In genomic region chr15:66701422-66702034, GRCh38 we compare ENCODE assay signal across 8 cellular contexts. TPM values are rescaled to one million over a fixed set of nuclear protein-coding genes. Genes with fewer than 3 reads are reported as not detected.
DNase-seq lines count a peak whose midpoint lies in the region; ATAC-seq, FAIRE-seq and TF ChIP-seq lines count a peak whose summit lies in the region.

No MANE protein-coding gene starts in this region.

- no peaks in the 10 kb centered on the region for H3K9me3 ChIP-seq in osteoblast (ENCODE audit: low read depth, low read length)

- H3K79me2 ChIP-seq in osteoblast (ENCODE audit: insufficient read depth, low read length) = peaks cover 42% of the 10 kb centered on the region

- peak overlapping the region; percentile 87 for H3K4me3 Mint-ChIP-seq in activated T-helper 2 cell treated with anti-CD3 and anti-CD28 coated beads, Interferon-gamma antibody, Interleukin-2, Interleukin-4, amounts not matched to agents 10 μg/mL and 5 μg/mL and 100 μg/mL, durations not matched to agents 14 hours and 24 hours and 36 hours (ENCODE audit: low read depth)

- FAIRE-seq in H54 (lab: Jason Lieb, UNC) = no peak

- H2AFZ ChIP-seq in osteoblast (ENCODE audit: low read length) = peak overlapping the region; percentile 85

- intact Hi-C loops in activated T-helper 2 cell treated with anti-CD3 and anti-CD28 coated beads, Interferon-gamma antibody, Interleukin-2, Interleukin-4, amounts not matched to agents 10 μg/mL and 5 μg/mL and 100 μg/mL, durations not matched to agents 14 hours and 24 hours and 36 hours (cut with micrococcal nuclease) = loop anchor here (5.0 kb wide), 2 partner anchors 64 to 1141 kb away; partner anchors contain the start of gene RNU6-1

- H3K27ac Mint-ChIP-seq in activated T-helper 2 cell treated with anti-CD3 and anti-CD28 coated beads, Interferon-gamma antibody, Interleukin-2, Interleukin-4, amounts not matched to agents 10 μg/mL and 5 μg/mL and 100 μg/mL, durations not matched to agents 14 hours and 24 hours and 36 hours = peak overlapping the region; percentile 72

- H3K27me3 ChIP-seq in GM06990 (replicated peaks; ENCODE audit: control insufficient read depth, insufficient read depth, low read length) = peaks cover 8% of the 10 kb centered on the region
- H3K27me3 ChIP-seq in foreskin keratinocyte = peaks cover 45% of the 10 kb centered on the region
- H3K27me3 ChIP-seq in osteoblast (ENCODE audit: insufficient read depth, low read length) = no peaks in the 10 kb centered on the region

- H3K4me1 Mint-ChIP-seq in activated T-helper 2 cell treated with anti-CD3 and anti-CD28 coated beads, Interferon-gamma antibody, Interleukin-2, Interleukin-4, amounts not matched to agents 10 μg/mL and 5 μg/mL and 100 μg/mL, durations not matched to agents 14 hours and 24 hours and 36 hours (ENCODE audit: low read depth) = peaks cover 10% of the 10 kb centered on the region

- peaks cover 22% of the 10 kb centered on the region for H3K27me3 Mint-ChIP-seq in activated T-helper 2 cell treated with anti-CD3 and anti-CD28 coated beads, Interferon-gamma antibody, Interleukin-2, Interleukin-4, amounts not matched to agents 10 μg/mL and 5 μg/mL and 100 μg/mL, durations not matched to agents 14 hours and 24 hours and 36 hours (ENCODE audit: low read depth)

- H3K4me1 ChIP-seq in foreskin keratinocyte = peaks cover 3% of the 10 kb centered on the region
- H3K4me1 ChIP-seq in osteoblast (ENCODE audit: insufficient read depth, low read length) = peaks cover 40% of the 10 kb centered on the region

- no peaks in the 10 kb centered on the region for H3K9me3 Mint-ChIP-seq in activated T-helper 2 cell treated with anti-CD3 and anti-CD28 coated beads, Interferon-gamma antibody, Interleukin-2, Interleukin-4, amounts not matched to agents 10 μg/mL and 5 μg/mL and 100 μg/mL, durations not matched to agents 14 hours and 24 hours and 36 hours

- peak overlapping the region; percentile 97 for H3K4me2 ChIP-seq in osteoblast (ENCODE audit: insufficient read depth, low read length)

- ATAC-seq in foreskin keratinocyte = peak; percentile 45
- ATAC-seq in HG03521 (IDR thresholded peaks at IDR 0.05; ENCODE audit: unreplicated experiment) = no peak

- H3K27ac ChIP-seq in foreskin keratinocyte = no peak overlapping the region
- H3K27ac ChIP-seq in osteoblast (ENCODE audit: low read depth, low read length) = peak overlapping the region; percentile 68

- DNase-seq in GM06990 (ENCODE audit: extremely low read depth, insufficient read length) = peak; percentile 66
- peak; percentile 53 for DNase-seq in H54 (ENCODE audit: insufficient read length, low spot score)
- DNase-seq in NB4 (ENCODE audit: low read depth) = no peak
- no peak for DNase-seq in activated T-helper 2 cell treated with anti-CD3 and anti-CD28 coated beads, Interferon-gamma antibody, Interleukin-2, Interleukin-4, amounts not matched to agents 10 μg/mL and 5 μg/mL and 100 μg/mL, durations not matched to agents 14 hours and 24 hours and 36 hours (ENCODE audit: low spot score)
- DNase-seq in foreskin keratinocyte = peak; percentile 57 to 76
- no peak for DNase-seq in osteoblast (ENCODE audit: insufficient read length, low spot score, missing footprints)
- no peak for DNase-seq in effector CD4-positive, alpha-beta T cell

- TF ChIP-seq CTCF in GM06990 (IDR thresholded peaks at IDR 0.05; ENCODE audit: insufficient read depth, low read length, poor library complexity, severe bottlenecking) (no peak), NB4 (IDR thresholded peaks at IDR 0.05; ENCODE audit: low read depth, low read length) (no peak), foreskin keratinocyte (conservative IDR thresholded peaks at IDR 0.05) (no peak), osteoblast (IDR thresholded peaks at IDR 0.05; ENCODE audit: extremely low read depth, low read depth, low read length) (no peak)

- TF ChIP-seq POLR2A in H54 (IDR thresholded peaks at IDR 0.05; ENCODE audit: low read depth, low read length) = peak; percentile 28; the same call in 1 of the 2 replicates
- TF ChIP-seq POLR2A in NB4 (IDR thresholded peaks at IDR 0.05; ENCODE audit: extremely low read depth, insufficient read length) = no peak

- no peaks in the 10 kb centered on the region for H3K36me3 ChIP-seq in GM06990 (ENCODE audit: control insufficient read depth, insufficient read depth, low read length)
- no peaks in the 10 kb centered on the region for H3K36me3 ChIP-seq in osteoblast (ENCODE audit: insufficient read depth, low read length)

- peak overlapping the region; percentile 71 for H3K4me3 ChIP-seq in GM06990 (replicated peaks; ENCODE audit: low read depth, low read length)
- H3K4me3 ChIP-seq in NB4 (ENCODE audit: low read depth, low read length) = peak overlapping the region; percentile 58
- H3K4me3 ChIP-seq in osteoblast (ENCODE audit: insufficient read depth, low read length) = peak overlapping the region; percentile 91

- H4K20me1 ChIP-seq in osteoblast (ENCODE audit: insufficient read depth, low read length) = peaks cover 33% of the 10 kb centered on the region

- H3K36me3 Mint-ChIP-seq in activated T-helper 2 cell treated with anti-CD3 and anti-CD28 coated beads, Interferon-gamma antibody, Interleukin-2, Interleukin-4, amounts not matched to agents 10 μg/mL and 5 μg/mL and 100 μg/mL, durations not matched to agents 14 hours and 24 hours and 36 hours (ENCODE audit: low read depth) = no peaks in the 10 kb centered on the region

RNA-seq across cellular contexts. Expression of gene SMAD6, which starts 0.5 kb away (rescaled TPM):
- total RNA-seq in activated T-helper 2 cell treated with anti-CD3 and anti-CD28 coated beads, Interferon-gamma antibody, Interleukin-2, Interleukin-4, amounts not matched to agents 10 μg/mL and 5 μg/mL and 100 μg/mL, durations not matched to agents 14 hours and 24 hours and 36 hours = 0.43 and 0.57 TPM in 2 replicates
- total RNA-seq in foreskin keratinocyte = 0.10 TPM in 1 of 2 replicates, not detected in the other
- 0.02 and 0.03 TPM in 2 replicates for polyA plus RNA-seq in foreskin keratinocyte
- 28.9 and 31.8 TPM in 2 replicates for total RNA-seq in osteoblast

Comparison
In these comparisons a context has a peak if more than half of its experiments do, and no peak if none do; other contexts are left out.
1. DNase-seq: peak in GM06990 (single experiment), H54 (single experiment) and foreskin keratinocyte (2 of 2); none in NB4 (single experiment), activated T-helper 2 cell treated with anti-CD3 and anti-CD28 coated beads, Interferon-gamma antibody, Interleukin-2, Interleukin-4, amounts not matched to agents 10 μg/mL and 5 μg/mL and 100 μg/mL, durations not matched to agents 14 hours and 24 hours and 36 hours (single experiment), osteoblast (single experiment) and effector CD4-positive, alpha-beta T cell (single experiment).
2. RNA of gene SMAD6, which starts 0.5 kb away (total RNA-seq): 28.9 to 31.8 TPM in osteoblast; 0.43 to 0.57 TPM in activated T-helper 2 cell treated with anti-CD3 and anti-CD28 coated beads, Interferon-gamma antibody, Interleukin-2, Interleukin-4, amounts not matched to agents 10 μg/mL and 5 μg/mL and 100 μg/mL, durations not matched to agents 14 hours and 24 hours and 36 hours and 0.10 TPM in foreskin keratinocyte; every median in the first group is over 10 times any median in the second.
3. Peak in every context shown above with its lines, with median percentiles within 50 percentile points of each other: H3K4me3 ChIP-seq.